Comparison of ENCODE assay signal across 1 cellular context in genomic region chr1:207058878-207059867, GRCh38.
TF ChIP-seq lines count a peak whose summit lies in the region.

No MANE protein-coding gene starts in this region.

TF ChIP-seq in GM12878, 131 proteins besides CTCF, POLR2A, EP300 and RAD21:
- no peak for TF ChIP-seq NR2C2 (IDR thresholded peaks at IDR 0.05; ENCODE audit: borderline replicate concordance, control insufficient read depth, insufficient read length, low read depth)
- TF ChIP-seq ZBTB4 (CRISPR knock-in tag; IDR thresholded peaks at IDR 0.05): no peak
- no peak for TF ChIP-seq CREM (IDR thresholded peaks at IDR 0.05; ENCODE audit: low read depth)
- TF ChIP-seq, protein P1, sequence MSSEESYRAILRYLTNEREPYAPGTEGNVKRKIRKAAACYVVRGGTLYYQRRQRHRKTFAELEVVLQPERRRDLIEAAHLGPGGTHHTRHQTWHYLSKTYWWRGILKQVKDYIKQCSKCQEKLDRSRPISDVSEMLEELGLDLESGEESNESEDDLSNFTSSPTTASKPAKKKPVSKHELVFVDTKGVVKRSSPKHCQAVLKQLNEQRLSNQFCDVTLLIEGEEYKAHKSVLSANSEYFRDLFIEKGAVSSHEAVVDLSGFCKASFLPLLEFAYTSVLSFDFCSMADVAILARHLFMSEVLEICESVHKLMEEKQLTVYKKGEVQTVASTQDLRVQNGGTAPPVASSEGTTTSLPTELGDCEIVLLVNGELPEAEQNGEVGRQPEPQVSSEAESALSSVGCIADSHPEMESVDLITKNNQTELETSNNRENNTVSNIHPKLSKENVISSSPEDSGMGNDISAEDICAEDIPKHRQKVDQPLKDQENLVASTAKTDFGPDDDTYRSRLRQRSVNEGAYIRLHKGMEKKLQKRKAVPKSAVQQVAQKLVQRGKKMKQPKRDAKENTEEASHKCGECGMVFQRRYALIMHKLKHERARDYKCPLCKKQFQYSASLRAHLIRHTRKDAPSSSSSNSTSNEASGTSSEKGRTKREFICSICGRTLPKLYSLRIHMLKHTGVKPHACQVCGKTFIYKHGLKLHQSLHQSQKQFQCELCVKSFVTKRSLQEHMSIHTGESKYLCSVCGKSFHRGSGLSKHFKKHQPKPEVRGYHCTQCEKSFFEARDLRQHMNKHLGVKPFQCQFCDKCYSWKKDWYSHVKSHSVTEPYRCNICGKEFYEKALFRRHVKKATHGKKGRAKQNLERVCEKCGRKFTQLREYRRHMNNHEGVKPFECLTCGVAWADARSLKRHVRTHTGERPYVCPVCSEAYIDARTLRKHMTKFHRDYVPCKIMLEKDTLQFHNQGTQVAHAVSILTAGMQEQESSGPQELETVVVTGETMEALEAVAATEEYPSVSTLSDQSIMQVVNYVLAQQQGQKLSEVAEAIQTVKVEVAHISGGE (CRISPR knock-in tag; IDR thresholded peaks at IDR 0.05): no peak
- no peak for TF ChIP-seq PML (IDR thresholded peaks at IDR 0.05; ENCODE audit: low read length)
- TF ChIP-seq CBX5 (IDR thresholded peaks at IDR 0.05; ENCODE audit: low read depth): no peak
- TF ChIP-seq SUZ12 (IDR thresholded peaks at IDR 0.05; ENCODE audit: unreplicated experiment): no peak
- TF ChIP-seq GABPA (IDR thresholded peaks at IDR 0.05; ENCODE audit: low read depth): no peak
- TF ChIP-seq CREB1 (IDR thresholded peaks at IDR 0.05; ENCODE audit: low read depth): no peak
- no peak for TF ChIP-seq ZNF207 (IDR thresholded peaks at IDR 0.05; ENCODE audit: borderline replicate concordance)
